In the genomic region with DNA sequence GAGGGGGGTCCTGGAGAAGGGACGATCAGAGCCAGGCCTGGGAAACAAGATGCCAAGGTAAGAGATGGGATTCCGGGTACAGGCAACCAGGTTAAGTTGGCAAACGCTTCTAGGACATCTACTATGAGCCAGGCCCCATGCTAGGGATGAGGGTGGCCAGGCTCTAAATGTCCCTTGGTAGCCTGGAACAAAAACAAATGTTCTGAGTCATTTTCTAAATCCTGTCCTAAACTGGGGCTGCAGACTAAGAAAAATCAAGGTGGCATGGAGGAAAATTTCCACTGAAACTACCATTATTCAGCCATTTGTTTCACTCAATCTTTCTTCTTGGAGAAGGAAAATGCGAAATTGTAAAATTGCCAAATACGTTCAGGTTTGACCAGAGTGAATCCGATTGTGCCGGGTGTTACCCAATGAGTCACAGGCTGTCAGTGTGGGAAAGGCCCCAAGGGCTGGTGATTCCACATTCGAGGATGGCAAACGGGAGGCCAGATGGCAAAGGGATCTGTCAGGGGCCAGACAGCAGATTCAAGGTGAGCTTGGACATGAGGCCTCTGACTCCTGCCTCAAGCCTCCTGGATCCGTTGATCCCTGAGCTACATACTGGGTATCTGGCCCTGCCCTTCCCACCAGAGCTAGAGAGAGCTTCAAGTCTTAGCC, we compare ENCODE assay signal across 21 cellular contexts. TPM values are rescaled to one million over a fixed set of nuclear protein-coding genes. Genes with fewer than 3 reads are reported as not detected.
DNase-seq lines count a peak whose midpoint lies in the region; ATAC-seq, FAIRE-seq and TF ChIP-seq lines count a peak whose summit lies in the region.
"Had no signal": no experiment of that assay in that cellular context is flagged by ENCODE, and none has a peak within 500 bp of the region (broad histone marks: within the 10 kb centered on the region; RNA-seq: fewer than 3 reads in every experiment).

No MANE protein-coding gene starts in this region.

- no peak overlapping the region for H3K27ac ChIP-seq in astrocyte (ENCODE audit: low read depth, low read length)
- no peak overlapping the region for H3K27ac ChIP-seq in body of pancreas
- H3K27ac ChIP-seq: colonic mucosa, heart right ventricle, HL-60, neural progenitor cell, right atrium auricular region had no signal

- H3K4me1 ChIP-seq in astrocyte (ENCODE audit: insufficient read depth, low read length) (no peaks in the 10 kb centered on the region), body of pancreas (no peaks in the 10 kb centered on the region)
- H3K4me1 ChIP-seq: colonic mucosa, heart right ventricle, right atrium auricular region had no signal

- H3K4me3 Mint-ChIP-seq in astrocyte (ENCODE audit: unreplicated experiment) (peak overlapping the region; percentile 45), memory B cell (no peak overlapping the region)
- H3K4me3 Mint-ChIP-seq: activated CD8-positive, alpha-beta memory T cell treated with anti-CD3 and anti-CD28 coated beads, Interleukin-2, amount 10 ng/mL, durations not matched to agents 7 days and 5 days; neural progenitor cell; T-helper 1 cell treated with Interleukin-12 subunit alpha and Interleukin-12 subunit beta and Interleukin-4 antibody, amounts not matched to agents 30 μg/mL and 1 μg/mL, for 36 hours had no signal

- H3K27ac Mint-ChIP-seq in astrocyte (ENCODE audit: unreplicated experiment) (no peak overlapping the region), memory B cell (peak overlapping the region; percentile 82)
- H3K27ac Mint-ChIP-seq: activated CD8-positive, alpha-beta memory T cell treated with anti-CD3 and anti-CD28 coated beads, Interleukin-2, amount 10 ng/mL, durations not matched to agents 7 days and 5 days; neural progenitor cell; T-helper 1 cell treated with Interleukin-12 subunit alpha and Interleukin-12 subunit beta and Interleukin-4 antibody, amounts not matched to agents 30 μg/mL and 1 μg/mL, for 36 hours had no signal

- WGBS in body of pancreas, 2 donors, result 72 to 79% methylated on average over 9 to 10 of the region's 10 CpGs

- no peak overlapping the region for H2AFZ ChIP-seq in astrocyte (ENCODE audit: low read depth, low read length)
- H2AFZ ChIP-seq: neural progenitor cell had no signal

- no peak for ATAC-seq in memory B cell (ENCODE audit: low read depth)
- ATAC-seq in GM21786 (IDR thresholded peaks at IDR 0.05; ENCODE audit: unreplicated experiment), result no peak
- no peak for ATAC-seq in body of pancreas
- no peak for ATAC-seq in HG02885 (IDR thresholded peaks at IDR 0.05; ENCODE audit: poor library complexity, unreplicated experiment)
- ATAC-seq: activated CD4-positive, CD25-positive, alpha-beta regulatory T cell treated with anti-CD3 and anti-CD28 coated beads, Interleukin-2, amount 50 U/mL, for 24 hours; activated CD8-positive, alpha-beta memory T cell treated with anti-CD3 and anti-CD28 coated beads, Interleukin-2, amount 10 ng/mL, durations not matched to agents 7 days and 5 days; heart right ventricle had no signal

- H3K9me3 Mint-ChIP-seq in astrocyte (ENCODE audit: unreplicated experiment) (no peaks in the 10 kb centered on the region), memory B cell (no peaks in the 10 kb centered on the region)
- H3K9me3 Mint-ChIP-seq: neural progenitor cell; T-helper 1 cell treated with Interleukin-12 subunit alpha and Interleukin-12 subunit beta and Interleukin-4 antibody, amounts not matched to agents 30 μg/mL and 1 μg/mL, for 36 hours had no signal

- TF ChIP-seq CTCF in astrocyte (IDR thresholded peaks at IDR 0.05; ENCODE audit: insufficient read depth, low read depth, low read length), result no peak
- TF ChIP-seq CTCF in body of pancreas (IDR thresholded peaks at IDR 0.05), result no peak

- no peaks in the 10 kb centered on the region for H3K79me2 ChIP-seq in astrocyte (ENCODE audit: insufficient read depth, low read length)

- H3K9ac ChIP-seq in astrocyte (ENCODE audit: low read length), result no peak overlapping the region
- H3K9ac ChIP-seq: neural progenitor cell had no signal

- H3K4me1 Mint-ChIP-seq in astrocyte (ENCODE audit: low read depth, unreplicated experiment) (peaks cover 5% of the 10 kb centered on the region), memory B cell (peaks cover 41% of the 10 kb centered on the region)
- H3K4me1 Mint-ChIP-seq: activated CD8-positive, alpha-beta memory T cell treated with anti-CD3 and anti-CD28 coated beads, Interleukin-2, amount 10 ng/mL, durations not matched to agents 7 days and 5 days had no signal

- no peak overlapping the region for H3K4me3 ChIP-seq in astrocyte (ENCODE audit: insufficient read depth, low read depth, low read length)
- no peak overlapping the region for H3K4me3 ChIP-seq in body of pancreas
- H3K4me3 ChIP-seq: colonic mucosa, heart right ventricle, neural progenitor cell, right atrium auricular region had no signal

- peak; percentile 40 for DNase-seq in COLO829 (ENCODE audit: low spot score)
- DNase-seq in HTR-8/SVneo (ENCODE audit: insufficient read length, low spot score), result peak; percentile 36
- DNase-seq in astrocyte (ENCODE audit: low read depth), result no peak
- DNase-seq in memory B cell (ENCODE audit: low spot score in 2 of 2), result no peak
- no peak for DNase-seq in body of pancreas
- DNase-seq in effector CD4-positive, alpha-beta T cell, result no peak
- DNase-seq: activated CD8-positive, alpha-beta memory T cell treated with anti-CD3 and anti-CD28 coated beads, Interleukin-2, amount 10 ng/mL, durations not matched to agents 7 days and 5 days; colonic mucosa; erythroblast; heart right ventricle; KG1; mesenchymal stem cell; NCI-H1417; NCI-H2171 treated with DMSO at 0.1 percent for 48 hours had no signal

- intact Hi-C loops in body of pancreas (cut with DNase I), result no loop called here

- H3K9me3 ChIP-seq in astrocyte (ENCODE audit: insufficient read depth, low read depth, low read length), result no peaks in the 10 kb centered on the region
- H3K9me3 ChIP-seq in body of pancreas, result no peaks in the 10 kb centered on the region
- H3K9me3 ChIP-seq: colonic mucosa, heart right ventricle, right atrium auricular region had no signal

- H3K27me3 ChIP-seq in astrocyte (ENCODE audit: insufficient read depth, low read length) (peaks cover 44% of the 10 kb centered on the region), body of pancreas (no peaks in the 10 kb centered on the region)
- H3K27me3 ChIP-seq: colonic mucosa, right atrium auricular region had no signal

- H3K36me3 Mint-ChIP-seq in astrocyte (ENCODE audit: low read depth, unreplicated experiment) (no peaks in the 10 kb centered on the region), memory B cell (peaks cover 21% of the 10 kb centered on the region)
- H3K36me3 Mint-ChIP-seq: activated CD8-positive, alpha-beta memory T cell treated with anti-CD3 and anti-CD28 coated beads, Interleukin-2, amount 10 ng/mL, durations not matched to agents 7 days and 5 days; neural progenitor cell had no signal

- no peaks in the 10 kb centered on the region for H4K20me1 ChIP-seq in astrocyte (ENCODE audit: insufficient read depth, low read length)

- no peak overlapping the region for H3K4me2 ChIP-seq in astrocyte (ENCODE audit: low read length)
- H3K4me2 ChIP-seq: neural progenitor cell had no signal

- no peaks in the 10 kb centered on the region for H3K36me3 ChIP-seq in astrocyte (ENCODE audit: insufficient read depth, low read length)
- H3K36me3 ChIP-seq in body of pancreas (replicated peaks in 1 of 2; ENCODE audit: insufficient read depth in 1 of 2, low read depth in 2 of 2), result no peaks in the 10 kb centered on the region
- H3K36me3 ChIP-seq: colonic mucosa, heart right ventricle, neural progenitor cell, right atrium auricular region had no signal

- H3K27me3 Mint-ChIP-seq in astrocyte (ENCODE audit: low read depth, unreplicated experiment), result peaks cover 59% of the 10 kb centered on the region
- no peaks in the 10 kb centered on the region for H3K27me3 Mint-ChIP-seq in memory B cell

- TF ChIP-seq POLR2A in body of pancreas (IDR thresholded peaks at IDR 0.05), result no peak

- FAIRE-seq in HTR-8/SVneo (lab: Jason Lieb, UNC) (no peak), astrocyte (lab: Jason Lieb, UNC) (no peak)

RNA-seq across cellular contexts. Expression of a gene that starts 57.6 kb away (rescaled TPM):
- not detected in 2 replicates for total RNA-seq in astrocyte
- under 1 TPM in 1 of 2 donors, not detected in 1; 0.52 TPM for total RNA-seq in body of pancreas

Comparison
In these comparisons a context has a peak if more than half of its experiments do, and no peak if none do; other contexts are left out.
1. DNase-seq: peak in COLO829 (single experiment) and HTR-8/SVneo (single experiment); none in astrocyte (single experiment), memory B cell (0 of 2), body of pancreas (0 of 4) and effector CD4-positive, alpha-beta T cell (single experiment).